ENCODE assay signal across 8 cellular contexts in the genomic region with DNA sequence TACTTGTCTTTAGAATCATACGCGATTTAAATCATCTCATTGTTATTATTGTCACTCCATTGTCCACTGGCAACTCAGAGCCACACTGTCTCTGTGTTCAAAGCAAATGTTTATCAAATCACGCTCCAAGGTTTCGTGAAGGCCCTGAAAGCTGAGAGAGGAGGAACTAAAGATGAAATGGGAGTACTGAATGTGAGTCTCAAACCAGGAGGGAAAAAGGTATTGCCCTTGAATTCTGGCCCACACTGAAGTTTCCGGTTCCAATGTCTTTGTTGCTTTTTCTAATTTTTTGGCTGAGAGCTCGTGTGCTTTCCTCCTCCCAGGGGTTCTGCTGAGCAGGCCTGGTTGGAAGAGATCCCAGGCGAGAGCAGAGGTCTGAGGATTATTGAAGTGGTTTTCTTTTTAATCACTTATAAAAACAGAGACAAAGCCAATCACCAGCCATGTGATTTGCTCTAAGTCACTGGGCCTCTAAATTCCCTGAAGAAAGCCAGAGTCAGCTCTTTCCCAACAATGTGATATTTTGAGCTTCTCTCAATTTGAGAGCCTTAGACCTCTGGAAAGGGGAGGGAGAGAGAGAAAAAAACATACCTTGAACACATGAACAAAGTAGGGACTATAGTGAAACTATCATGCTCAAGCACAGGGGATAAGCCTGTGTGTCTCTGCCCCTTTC.
DNase-seq lines count a peak whose midpoint lies in the region; ATAC-seq, FAIRE-seq and TF ChIP-seq lines count a peak whose summit lies in the region.

No MANE protein-coding gene starts in this region.

- BruUV-seq in HepG2 (replicated peaks; lab: Mats Ljungman, UMichigan) = no TSS peak

- TF ChIP-seq RAD21 in liver (IDR thresholded peaks at IDR 0.05) (no peak), HepG2 (CRISPR knock-in tag; IDR thresholded peaks at IDR 0.05) (no peak)

- H3K36me3 ChIP-seq in liver (ENCODE audit: control insufficient read depth in 4 of 4, insufficient read depth in 3 of 4, low read depth in 1 of 4, low read length in 3 of 4) (no peaks in the 10 kb centered on the region), HepG2 (replicated peaks in 1 of 2; ENCODE audit: control insufficient read depth in 1 of 2, insufficient read depth in 2 of 2, low read length in 2 of 2) (no peaks in the 10 kb centered on the region), aorta (ENCODE audit: control insufficient read depth in 1 of 2, insufficient read depth in 2 of 2, low read length in 1 of 2) (no peaks in the 10 kb centered on the region)

- no peaks in the 10 kb centered on the region for H3K9me3 ChIP-seq in liver (ENCODE audit: control insufficient read depth in 4 of 4, low read length in 3 of 4)
- H3K9me3 ChIP-seq in HepG2 (ENCODE audit: low read length) = no peaks in the 10 kb centered on the region
- H3K9me3 ChIP-seq in aorta (ENCODE audit: control insufficient read depth, low read length) = no peaks in the 10 kb centered on the region

- H3K27me3 ChIP-seq in liver (ENCODE audit: control insufficient read depth in 4 of 4, insufficient read depth in 4 of 4, low read length in 3 of 4) = no peaks in the 10 kb centered on the region
- H3K27me3 ChIP-seq in HepG2 (ENCODE audit: control insufficient read depth in 1 of 2, insufficient read depth in 2 of 2, low read length in 2 of 2) = no peaks in the 10 kb centered on the region
- H3K27me3 ChIP-seq in dorsolateral prefrontal cortex = no peaks in the 10 kb centered on the region
- H3K27me3 ChIP-seq in aorta (ENCODE audit: control insufficient read depth in 1 of 2, insufficient read depth in 2 of 2, low read length in 1 of 2) = no peaks in the 10 kb centered on the region

- H3K27ac ChIP-seq in liver (ENCODE audit: low read depth in 1 of 2, low read length in 2 of 2) (peak overlapping the region; percentile 56 to 65), HepG2 (ENCODE audit: extremely low read length, insufficient read depth, low read length) (no peak overlapping the region), dorsolateral prefrontal cortex (peak overlapping the region in 55 of 59 donors; percentile 3 to 84 (median 65)), aorta (ENCODE audit: low read depth in 1 of 2, low read length in 2 of 2) (peak overlapping the region; percentile 48 to 57)

- CTCF ChIA-PET in HepG2 (lab: Yijun Ruan, JAX; ENCODE audit: low intra/inter-chr PET ratio, low total read pairs) = no interaction called here

- no peaks in the 10 kb centered on the region for H4K20me1 ChIP-seq in HepG2 (ENCODE audit: insufficient read depth, low read length)

- H3K4me3 ChIP-seq in liver (ENCODE audit: low read depth in 1 of 3, low read length in 3 of 3) (no peak overlapping the region), HepG2 (replicated peaks in 1 of 3; ENCODE audit: insufficient read depth in 1 of 3, low read depth in 2 of 3, low read length in 3 of 3) (no peak overlapping the region), dorsolateral prefrontal cortex (peak overlapping the region in 11 of 59 donors; percentile 4 to 33 (median 17)), aorta (ENCODE audit: low read length in 2 of 2) (no peak overlapping the region)

- in situ Hi-C loops in HepG2 (cut with HindIII; ENCODE audit: extremely low pct_ligation_motif_present, low pct_unique_long_range_greater_than_20kb) = no loop called here

- peaks cover 2% of the 10 kb centered on the region for H3K36me3 Mint-ChIP-seq in mesothelial cell of epicardium
- H3K36me3 Mint-ChIP-seq in activated T-helper 2 cell treated with anti-CD3 and anti-CD28 coated beads, Interferon-gamma antibody, Interleukin-2, Interleukin-4, amounts not matched to agents 10 μg/mL and 5 μg/mL and 100 μg/mL, durations not matched to agents 14 hours and 24 hours and 36 hours (ENCODE audit: low read depth) = no peaks in the 10 kb centered on the region

- H3K27me3 Mint-ChIP-seq in mesothelial cell of epicardium (ENCODE audit: low read depth) = no peaks in the 10 kb centered on the region
- H3K27me3 Mint-ChIP-seq in activated T-helper 2 cell treated with anti-CD3 and anti-CD28 coated beads, Interferon-gamma antibody, Interleukin-2, Interleukin-4, amounts not matched to agents 10 μg/mL and 5 μg/mL and 100 μg/mL, durations not matched to agents 14 hours and 24 hours and 36 hours (ENCODE audit: low read depth) = no peaks in the 10 kb centered on the region

- POLR2A ChIA-PET in HepG2 (lab: Yijun Ruan, JAX) = no interaction called here

- TF ChIP-seq EP300 in HepG2 (IDR thresholded peaks at IDR 0.05; ENCODE audit: low read depth in 2 of 2, low read length in 2 of 2) = no peak
- no peak for TF ChIP-seq EP300 in HepG2 (CRISPR knock-in tag; IDR thresholded peaks at IDR 0.05; ENCODE audit: borderline replicate concordance)

- no peak overlapping the region for H3K4me2 ChIP-seq in HepG2 (ENCODE audit: low read depth, low read length)

- FAIRE-seq in HepG2 (lab: Jason Lieb, UNC) = no peak

- H3K9me3 Mint-ChIP-seq in mesothelial cell of epicardium = peaks cover 9% of the 10 kb centered on the region
- peaks cover 3% of the 10 kb centered on the region for H3K9me3 Mint-ChIP-seq in activated T-helper 2 cell treated with anti-CD3 and anti-CD28 coated beads, Interferon-gamma antibody, Interleukin-2, Interleukin-4, amounts not matched to agents 10 μg/mL and 5 μg/mL and 100 μg/mL, durations not matched to agents 14 hours and 24 hours and 36 hours

- ATAC-seq in HepG2 (no peak), aorta (ENCODE audit: low FRiP score) (peak; percentile 94), HG03159 (IDR thresholded peaks at IDR 0.05; ENCODE audit: unreplicated experiment) (no peak)

- no peak overlapping the region for H3K4me3 Mint-ChIP-seq in mesothelial cell of epicardium
- no peak overlapping the region for H3K4me3 Mint-ChIP-seq in activated T-helper 2 cell treated with anti-CD3 and anti-CD28 coated beads, Interferon-gamma antibody, Interleukin-2, Interleukin-4, amounts not matched to agents 10 μg/mL and 5 μg/mL and 100 μg/mL, durations not matched to agents 14 hours and 24 hours and 36 hours (ENCODE audit: low read depth)

- no peak for TF ChIP-seq POLR2A in HepG2 (IDR thresholded peaks at IDR 0.05; ENCODE audit: insufficient read depth in 1 of 2, low read depth in 2 of 2, low read length in 2 of 2)

- H3K79me2 ChIP-seq in HepG2 (ENCODE audit: insufficient read depth, low read length) = no peaks in the 10 kb centered on the region

- 72% methylated on average over 7 of the region's 7 CpGs for WGBS in liver
- 40% methylated on average over 7 of the region's 7 CpGs for WGBS in HepG2 (ENCODE audit: low lambda C conversion rate)
- 4% methylated on average over 7 of the region's 7 CpGs for WGBS in aorta, 2 donors

- H2AFZ ChIP-seq in HepG2 (ENCODE audit: low read length) = no peak overlapping the region

- peak overlapping the region; percentile 36 for H3K27ac Mint-ChIP-seq in mesothelial cell of epicardium
- no peak overlapping the region for H3K27ac Mint-ChIP-seq in activated T-helper 2 cell treated with anti-CD3 and anti-CD28 coated beads, Interferon-gamma antibody, Interleukin-2, Interleukin-4, amounts not matched to agents 10 μg/mL and 5 μg/mL and 100 μg/mL, durations not matched to agents 14 hours and 24 hours and 36 hours

- peaks cover 24% of the 10 kb centered on the region for H3K4me1 Mint-ChIP-seq in mesothelial cell of epicardium
- H3K4me1 Mint-ChIP-seq in activated T-helper 2 cell treated with anti-CD3 and anti-CD28 coated beads, Interferon-gamma antibody, Interleukin-2, Interleukin-4, amounts not matched to agents 10 μg/mL and 5 μg/mL and 100 μg/mL, durations not matched to agents 14 hours and 24 hours and 36 hours (ENCODE audit: low read depth) = no peaks in the 10 kb centered on the region

- H3K4me1 ChIP-seq in liver (ENCODE audit: control insufficient read depth in 4 of 4, insufficient read depth in 4 of 4, low read length in 3 of 4) (peaks cover 0 to 8% (median 1%) of the 10 kb centered on the region in 4 donors), HepG2 (ENCODE audit: insufficient read depth, low read length) (no peaks in the 10 kb centered on the region), aorta (ENCODE audit: control insufficient read depth in 1 of 2, insufficient read depth in 2 of 2, low read length in 2 of 2) (peaks cover 5% of the 10 kb centered on the region in 2 donors)

- H3K9ac ChIP-seq in liver (ENCODE audit: low read depth in 1 of 2, low read length in 2 of 2) = no peak overlapping the region
- H3K9ac ChIP-seq in HepG2 (ENCODE audit: insufficient read depth, low read depth, low read length) = no peak overlapping the region

- intact Hi-C loops in HepG2 (cut with micrococcal nuclease; ENCODE audit: unreplicated experiment) = no loop called here
- intact Hi-C loops in dorsolateral prefrontal cortex (cut with DNase I) = no loop called here
- intact Hi-C loops in aorta (cut with DNase I) = loop anchor here in 1 of 2 donors (10.0 kb wide), 1 partner anchor 1308 kb away; no protein-coding TSS in a partner anchor
- intact Hi-C loops in activated T-helper 2 cell treated with anti-CD3 and anti-CD28 coated beads, Interferon-gamma antibody, Interleukin-2, Interleukin-4, amounts not matched to agents 10 μg/mL and 5 μg/mL and 100 μg/mL, durations not matched to agents 14 hours and 24 hours and 36 hours (cut with micrococcal nuclease) = no loop called here

- DNase-seq in HepG2 (ENCODE audit: low spot score) (no peak), dorsolateral prefrontal cortex (peak in 3 of 10 donors; percentile 12 to 50 (median 19)), mesothelial cell of epicardium (ENCODE audit: low spot score in 2 of 2, unreplicated experiment in 2 of 2) (no peak), aorta (peak; percentile 81 to 84), NAMALWA (ENCODE audit: low spot score) (no peak)
- no peak for DNase-seq in activated T-helper 2 cell treated with anti-CD3 and anti-CD28 coated beads, Interferon-gamma antibody, Interleukin-2, Interleukin-4, amounts not matched to agents 10 μg/mL and 5 μg/mL and 100 μg/mL, durations not matched to agents 14 hours and 24 hours and 36 hours (ENCODE audit: low spot score)

- TF ChIP-seq CTCF in liver (IDR thresholded peaks at IDR 0.05; ENCODE audit: low read depth, low read length, missing input control) (no peak), HepG2 (CRISPR knock-in tag; IDR thresholded peaks at IDR 0.05) (no peak), dorsolateral prefrontal cortex (IDR thresholded peaks at IDR 0.05 in 54 of 56, conservative IDR thresholded peaks at IDR 0.05 in 2 of 56; ENCODE audit: low read depth in 1 of 56, partially characterized antibody in 56 of 56) (no peak), mesothelial cell of epicardium (IDR thresholded peaks at IDR 0.05; ENCODE audit: unreplicated experiment) (no peak)

TF ChIP-seq in liver, 16 proteins besides CTCF, POLR2A, EP300 and RAD21 (continues in another document):
- no peak for TF ChIP-seq YY1 (IDR thresholded peaks at IDR 0.05)

TF ChIP-seq in HepG2, 621 proteins besides CTCF, POLR2A, EP300 and RAD21 (continues in another document):
- TF ChIP-seq IRX3 (CRISPR knock-in tag; IDR thresholded peaks at IDR 0.05; ENCODE audit: borderline replicate concordance, low read depth) = no peak
- TF ChIP-seq SP5 (CRISPR knock-in tag; IDR thresholded peaks at IDR 0.05; ENCODE audit: borderline replicate concordance, low read depth) = no peak

Comparison
In these comparisons a context has a peak if more than half of its experiments do, and no peak if none do; other contexts are left out.
1. DNase-seq: peak in aorta (2 of 2); none in HepG2 (single experiment), mesothelial cell of epicardium (0 of 2), NAMALWA (single experiment) and activated T-helper 2 cell treated with anti-CD3 and anti-CD28 coated beads, Interferon-gamma antibody, Interleukin-2, Interleukin-4, amounts not matched to agents 10 μg/mL and 5 μg/mL and 100 μg/mL, durations not matched to agents 14 hours and 24 hours and 36 hours (single experiment).